ENCODE assay signal across 30 cellular contexts in the genomic region with DNA sequence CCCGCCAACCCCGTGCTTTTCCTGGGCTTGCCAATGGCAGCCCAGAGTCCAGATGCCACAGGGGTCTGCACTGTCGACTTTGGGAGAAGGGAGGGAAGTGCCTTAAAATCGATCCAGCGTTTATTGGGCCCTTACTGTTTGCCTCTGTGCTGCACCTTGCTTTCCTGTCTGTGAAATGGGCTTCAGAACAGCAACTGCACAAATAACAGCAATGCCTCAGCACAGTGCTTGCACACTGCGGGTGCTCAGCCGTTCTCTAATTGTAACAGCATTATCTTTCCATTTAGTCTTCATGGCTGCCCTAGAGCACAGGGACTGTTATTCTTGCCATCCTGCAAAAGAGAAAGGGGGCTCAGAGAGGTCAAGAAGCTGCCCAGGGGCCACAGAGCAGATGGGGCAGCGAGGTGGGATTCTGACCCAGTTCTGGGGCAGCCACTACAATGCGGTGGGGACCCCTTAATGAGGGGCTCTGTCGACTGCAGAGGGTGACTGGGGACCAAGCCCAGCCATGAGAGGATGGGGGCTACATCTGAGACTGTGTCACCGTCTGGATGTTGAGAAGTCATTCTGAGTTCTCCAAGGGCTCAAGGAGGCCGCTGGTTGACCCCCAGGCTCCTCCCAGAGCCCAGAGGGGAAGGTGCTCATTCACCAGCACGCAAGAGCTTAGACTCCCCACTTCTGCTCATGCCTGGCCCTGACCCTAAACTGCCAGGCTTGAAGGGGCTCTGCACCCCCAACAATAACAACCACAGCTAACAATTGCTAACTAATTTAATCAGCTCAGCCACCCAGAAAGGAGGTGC. TPM values are rescaled to one million over a fixed set of nuclear protein-coding genes. Genes with fewer than 3 reads are reported as not detected.
DNase-seq lines count a peak whose midpoint lies in the region; ATAC-seq and TF ChIP-seq lines count a peak whose summit lies in the region.
"Had no signal": no experiment of that assay in that cellular context is flagged by ENCODE, and none has a peak within 500 bp of the region (broad histone marks: within the 10 kb centered on the region; RNA-seq: fewer than 3 reads in every experiment).

No MANE protein-coding gene starts in this region.

- no peak for DNase-seq in GM23338 (ENCODE audit: low spot score)
- no peak for DNase-seq in lower lobe of right lung
- peak; percentile 30 for DNase-seq in retina
- no peak for DNase-seq in AML-193 (lab: John Stamatoyannopoulos, UW)
- no peak for DNase-seq in CD4-positive, alpha-beta T cell
- DNase-seq in naive thymus-derived CD4-positive, alpha-beta T cell = no peak
- no peak for DNase-seq in NK-92 (lab: John Stamatoyannopoulos, UW; ENCODE audit: unreplicated experiment)
- DNase-seq: 8988T; activated CD4-positive, alpha-beta T cell treated with anti-CD3 and anti-CD28 coated beads for 4 hours; amygdala; DND-41; effector CD4-positive, alpha-beta T cell; GF-D8; islet precursor cell; left ventricle myocardium inferior; NCI-H2107; ovary; RPMI8226; stimulated activated CD4-positive, alpha-beta T cell treated with anti-CD3 and anti-CD28 coated beads, Interleukin-1b, Interleukin-23, amount 100 ng/mL, for 48 hours; T-helper 9 cell; tibial artery had no signal

- intact Hi-C loops in lower lobe of right lung (cut with DNase I) = no loop called here
- intact Hi-C loops in CD4-positive, alpha-beta T cell (cut with DNase I, micrococcal nuclease) = no loop called here
- intact Hi-C loops in naive thymus-derived CD4-positive, alpha-beta T cell (cut with micrococcal nuclease) = no loop called here

- H3K4me1 Mint-ChIP-seq in GM23338 = peaks cover 37% of the 10 kb centered on the region
- H3K4me1 Mint-ChIP-seq in CD4-positive, alpha-beta T cell (ENCODE audit: low read depth) = peaks cover 9% of the 10 kb centered on the region
- H3K4me1 Mint-ChIP-seq in naive thymus-derived CD4-positive, alpha-beta T cell = peaks cover 3 to 12% (median 10%) of the 10 kb centered on the region in 7 donors

- H3K9me3 ChIP-seq in duodenal mucosa (ENCODE audit: control insufficient read depth in 1 of 2, low read length in 2 of 2) (no peaks in the 10 kb centered on the region), lower lobe of right lung (no peaks in the 10 kb centered on the region)
- no peaks in the 10 kb centered on the region for H3K9me3 ChIP-seq in CD4-positive, alpha-beta T cell (ENCODE audit: control insufficient read depth, low read length)
- no peaks in the 10 kb centered on the region for H3K9me3 ChIP-seq in naive thymus-derived CD4-positive, alpha-beta T cell (ENCODE audit: control insufficient read depth in 2 of 3, low read length in 3 of 3)
- H3K9me3 ChIP-seq: left ventricle myocardium inferior, ovary, right atrium auricular region, SJSA1, tibial artery had no signal

- H3K36me3 Mint-ChIP-seq in GM23338 (ENCODE audit: low read depth) = no peaks in the 10 kb centered on the region
- no peaks in the 10 kb centered on the region for H3K36me3 Mint-ChIP-seq in CD4-positive, alpha-beta T cell (ENCODE audit: low read depth)
- no peaks in the 10 kb centered on the region for H3K36me3 Mint-ChIP-seq in naive thymus-derived CD4-positive, alpha-beta T cell
- H3K36me3 Mint-ChIP-seq: activated naive CD4-positive, alpha-beta T cell treated with anti-CD3 and anti-CD28 coated beads, Interleukin-2, amount 50 U/mL, for 72 hours; CD4-positive, alpha-beta memory T cell; mesothelial cell of epicardium had no signal

- H3K4me3 ChIP-seq in GM23338 = peak overlapping the region; percentile 41; the same call in 1 of the 2 replicates
- H3K4me3 ChIP-seq in duodenal mucosa (ENCODE audit: low read depth in 1 of 2, low read length in 2 of 2) = no peak overlapping the region
- peak overlapping the region; percentile 66 for H3K4me3 ChIP-seq in lower lobe of right lung
- H3K4me3 ChIP-seq in naive thymus-derived CD4-positive, alpha-beta T cell (ENCODE audit: low read length) = no peak overlapping the region
- H3K4me3 ChIP-seq: left ventricle myocardium inferior, ovary, right atrium auricular region, SJSA1, tibial artery had no signal

- H3F3A ChIP-seq in GM23338 (replicated peaks; ENCODE audit: low read depth) = peaks cover 25% of the 10 kb centered on the region; the same call in 1 of the 2 replicates

- ATAC-seq in GM23338 = no peak
- ATAC-seq in lower lobe of right lung = no peak
- ATAC-seq in CD4-positive, alpha-beta T cell (ENCODE audit: poor library complexity) = no peak
- no peak for ATAC-seq in naive thymus-derived CD4-positive, alpha-beta T cell
- ATAC-seq: activated naive CD4-positive, alpha-beta T cell treated with anti-CD3 and anti-CD28 coated beads, Interleukin-2, amount 50 U/mL, for 72 hours had no signal

- H3K9ac ChIP-seq in duodenal mucosa (ENCODE audit: low read depth in 1 of 2, low read length in 2 of 2) = peak overlapping the region in 1 of 2 donors; percentile 25

- H3K27me3 ChIP-seq in GM23338 (ENCODE audit: insufficient read depth) = peaks cover 100% of the 10 kb centered on the region
- H3K27me3 ChIP-seq in duodenal mucosa (ENCODE audit: control insufficient read depth in 1 of 2, insufficient read depth in 2 of 2, low read length in 2 of 2) = peaks cover 56 to 82% of the 10 kb centered on the region in 2 donors
- peaks cover 94% of the 10 kb centered on the region for H3K27me3 ChIP-seq in lower lobe of right lung (ENCODE audit: low read depth)
- H3K27me3 ChIP-seq in CD4-positive, alpha-beta T cell (ENCODE audit: control insufficient read depth, insufficient read depth, low read length) = peaks cover 84% of the 10 kb centered on the region
- H3K27me3 ChIP-seq in naive thymus-derived CD4-positive, alpha-beta T cell (ENCODE audit: control insufficient read depth in 2 of 2, insufficient read depth in 2 of 2, low read length in 2 of 2) = peaks cover 4 to 12% of the 10 kb centered on the region in 2 donors
- H3K27me3 ChIP-seq: SJSA1 had no signal

- POLR2A ChIA-PET in CD4-positive, alpha-beta T cell (lab: Charles Lee) = no interaction called here
- POLR2A ChIA-PET in naive thymus-derived CD4-positive, alpha-beta T cell (lab: Charles Lee) = no interaction called here

- no peaks in the 10 kb centered on the region for H3K9me2 ChIP-seq in GM23338 (ENCODE audit: insufficient read depth)

- H3K4me1 ChIP-seq in GM23338 (ENCODE audit: insufficient read depth) (peaks cover 41% of the 10 kb centered on the region), duodenal mucosa (ENCODE audit: control insufficient read depth in 1 of 2, insufficient read depth in 2 of 2, low read length in 2 of 2) (peaks cover 0 to 10% of the 10 kb centered on the region in 2 donors), lower lobe of right lung (no peaks in the 10 kb centered on the region)
- H3K4me1 ChIP-seq in naive thymus-derived CD4-positive, alpha-beta T cell (ENCODE audit: control insufficient read depth in 2 of 2, insufficient read depth in 2 of 2, low read length in 2 of 2) = no peaks in the 10 kb centered on the region

- H3K27ac ChIP-seq in GM23338 (ENCODE audit: low read depth) (no peak overlapping the region), duodenal mucosa (ENCODE audit: low read depth, low read length) (peak overlapping the region; percentile 62), lower lobe of right lung (peak overlapping the region; percentile 78)
- H3K27ac ChIP-seq in CD4-positive, alpha-beta T cell (ENCODE audit: low read depth, low read length) = no peak overlapping the region
- no peak overlapping the region for H3K27ac ChIP-seq in naive thymus-derived CD4-positive, alpha-beta T cell (ENCODE audit: low read depth, low read length)
- H3K27ac ChIP-seq: left ventricle myocardium inferior, ovary, right atrium auricular region, SJSA1, tibial artery, VCaP had no signal

- H2AFZ ChIP-seq in GM23338 = no peak overlapping the region

- H4K20me1 ChIP-seq in GM23338 (replicated peaks; ENCODE audit: insufficient read depth) = peaks cover 29% of the 10 kb centered on the region

- TF ChIP-seq CTCF in GM23338 (conservative IDR thresholded peaks at IDR 0.05; ENCODE audit: low read depth in 2 of 2) (no peak), lower lobe of right lung (IDR thresholded peaks at IDR 0.05) (no peak)
- TF ChIP-seq CTCF in CD4-positive, alpha-beta T cell (IDR thresholded peaks at IDR 0.05) = no peak

- peak overlapping the region; percentile 72; the same call in 1 of the 2 replicates for H3K4me2 ChIP-seq in GM23338

- H3K36me3 ChIP-seq in GM23338 (ENCODE audit: insufficient read depth) (no peaks in the 10 kb centered on the region), duodenal mucosa (ENCODE audit: control insufficient read depth in 1 of 2, insufficient read depth in 2 of 2, low read length in 2 of 2) (no peaks in the 10 kb centered on the region), lower lobe of right lung (no peaks in the 10 kb centered on the region)
- H3K36me3 ChIP-seq in naive thymus-derived CD4-positive, alpha-beta T cell (ENCODE audit: control insufficient read depth in 2 of 3, insufficient read depth in 3 of 3, low read length in 3 of 3) = no peaks in the 10 kb centered on the region
- H3K36me3 ChIP-seq: left ventricle myocardium inferior, ovary, right atrium auricular region, tibial artery had no signal

- no peak overlapping the region for H3K27ac Mint-ChIP-seq in GM23338
- no peak overlapping the region for H3K27ac Mint-ChIP-seq in CD4-positive, alpha-beta T cell
- no peak overlapping the region for H3K27ac Mint-ChIP-seq in naive thymus-derived CD4-positive, alpha-beta T cell
- H3K27ac Mint-ChIP-seq: activated naive CD4-positive, alpha-beta T cell treated with anti-CD3 and anti-CD28 coated beads, Interleukin-2, amount 50 U/mL, for 72 hours; CD4-positive, alpha-beta memory T cell; mesothelial cell of epicardium; nephron; stimulated activated naive CD8-positive, alpha-beta T cell treated with anti-CD3 and anti-CD28 coated beads, Interleukin-15, Interleukin-2, amounts not matched to agents 100 ng/mL and 50 ng/mL, for 24 hours had no signal

- H3K9me3 Mint-ChIP-seq in GM23338 = peaks cover 6% of the 10 kb centered on the region; the same call in 2 of the 3 replicates
- H3K9me3 Mint-ChIP-seq in CD4-positive, alpha-beta T cell = no peaks in the 10 kb centered on the region
- peaks cover 0 to 2% (median 0%) of the 10 kb centered on the region in 11 donors for H3K9me3 Mint-ChIP-seq in naive thymus-derived CD4-positive, alpha-beta T cell
- H3K9me3 Mint-ChIP-seq: activated naive CD4-positive, alpha-beta T cell treated with anti-CD3 and anti-CD28 coated beads, Interleukin-2, amount 50 U/mL, for 72 hours; CD4-positive, alpha-beta memory T cell; mesothelial cell of epicardium; stimulated activated naive CD8-positive, alpha-beta T cell treated with anti-CD3 and anti-CD28 coated beads, Interleukin-15, Interleukin-2, amounts not matched to agents 100 ng/mL and 50 ng/mL, for 24 hours had no signal

- H3K27me3 Mint-ChIP-seq in GM23338 (ENCODE audit: insufficient read depth, low read depth, poor library complexity) = peaks cover 98% of the 10 kb centered on the region
- H3K27me3 Mint-ChIP-seq in CD4-positive, alpha-beta T cell = peaks cover 83% of the 10 kb centered on the region
- H3K27me3 Mint-ChIP-seq in naive thymus-derived CD4-positive, alpha-beta T cell = peaks cover 64 to 92% (median 73%) of the 10 kb centered on the region in 5 donors

- H3K4me3 Mint-ChIP-seq in GM23338 = no peak overlapping the region
- no peak overlapping the region for H3K4me3 Mint-ChIP-seq in CD4-positive, alpha-beta T cell
- H3K4me3 Mint-ChIP-seq in naive thymus-derived CD4-positive, alpha-beta T cell = no peak overlapping the region
- H3K4me3 Mint-ChIP-seq: mesothelial cell of epicardium; nephron; stimulated activated naive CD8-positive, alpha-beta T cell treated with anti-CD3 and anti-CD28 coated beads, Interleukin-15, Interleukin-2, amounts not matched to agents 100 ng/mL and 50 ng/mL, for 24 hours had no signal

- H3K79me2 ChIP-seq in GM23338 (replicated peaks; ENCODE audit: insufficient read depth) = no peaks in the 10 kb centered on the region

- CTCF ChIA-PET in CD4-positive, alpha-beta T cell (lab: Charles Lee) = no interaction called here
- CTCF ChIA-PET in naive thymus-derived CD4-positive, alpha-beta T cell (lab: Charles Lee) = no interaction called here

RNA-seq across cellular contexts. Expression of a gene that starts 9.4 kb away (rescaled TPM):
- total RNA-seq in GM23338 (2014; rRNA removed; shearing (Covaris generic)) = 0.10 TPM in 1 of 2 replicates, not detected in the other
- 0.15 TPM in 1 of 2 replicates, not detected in the other for polyA plus RNA-seq in GM23338 (2016; fragmentation: Nextera tagmentation; extraction: Ambion mirVana)
- 31.2 TPM for total RNA-seq in lower lobe of right lung
- not detected for total RNA-seq in CD4-positive, alpha-beta T cell
- total RNA-seq in naive thymus-derived CD4-positive, alpha-beta T cell = not detected
- polyA plus RNA-seq in naive thymus-derived CD4-positive, alpha-beta T cell = not detected
- total RNA-seq: activated naive CD4-positive, alpha-beta T cell treated with anti-CD3 and anti-CD28 coated beads, Interleukin-2, amount 50 U/mL, for 72 hours; CD4-positive, alpha-beta memory T cell had no signal
- polyA plus RNA-seq: CD4-positive, alpha-beta memory T cell had no signal

RNA-seq across cellular contexts. Expression of a gene that starts 54.1 kb away (rescaled TPM):
- total RNA-seq in GM23338 (2014; rRNA removed; shearing (Covaris generic)) = 8.1 and 12.6 TPM in 2 replicates
- 7.2 and 9.7 TPM in 2 replicates for polyA plus RNA-seq in GM23338 (2016; fragmentation: Nextera tagmentation; extraction: Ambion mirVana)
- 21.2 TPM for total RNA-seq in lower lobe of right lung
- total RNA-seq in CD4-positive, alpha-beta T cell = 1 to 10 TPM; 7.3 to 7.9 TPM
- total RNA-seq in naive thymus-derived CD4-positive, alpha-beta T cell = 10 to 100 TPM; 17.6 to 46.7 (median 29.9) TPM
- polyA plus RNA-seq in naive thymus-derived CD4-positive, alpha-beta T cell = 10 to 100 TPM; 16.7 to 28.1 TPM

Comparison
In these comparisons a context has a peak if more than half of its experiments do, and no peak if none do; other contexts are left out.
1. H3K27ac ChIP-seq: peak in duodenal mucosa (single experiment) and lower lobe of right lung (single experiment); none in GM23338 (single experiment), CD4-positive, alpha-beta T cell (single experiment) and naive thymus-derived CD4-positive, alpha-beta T cell (single experiment).
2. H3K4me3 ChIP-seq: peak in GM23338 (single experiment) and lower lobe of right lung (single experiment); none in duodenal mucosa (0 of 2) and naive thymus-derived CD4-positive, alpha-beta T cell (single experiment).
3. RNA of a gene that starts 9.4 kb away (total RNA-seq): 31.2 TPM in lower lobe of right lung (single experiment); 0.10 TPM in GM23338, not detected in CD4-positive, alpha-beta T cell and not detected in naive thymus-derived CD4-positive, alpha-beta T cell; every median in the first group is over 10 times any median in the second.